ENCODE assay signal across 8 cellular contexts in genomic region chr22:19723990-19724827, GRCh38. TPM values are rescaled to one million over a fixed set of nuclear protein-coding genes. Genes with fewer than 3 reads are reported as not detected.
DNase-seq lines count a peak whose midpoint lies in the region; ATAC-seq, FAIRE-seq and TF ChIP-seq lines count a peak whose summit lies in the region.

No MANE protein-coding gene starts in this region.

- H3K9me3 ChIP-seq in PC-9 (ENCODE audit: insufficient read depth, low read depth) (no peaks in the 10 kb centered on the region), endothelial cell of umbilical vein (replicated peaks; ENCODE audit: control insufficient read depth, insufficient read depth, low read length) (no peaks in the 10 kb centered on the region), pancreas (no peaks in the 10 kb centered on the region), BE2C (no peaks in the 10 kb centered on the region)

- H3K4me1 ChIP-seq in PC-9 (replicated peaks; ENCODE audit: insufficient read depth) = no peaks in the 10 kb centered on the region
- H3K4me1 ChIP-seq in endothelial cell of umbilical vein (ENCODE audit: control insufficient read depth, extremely low read depth, insufficient read depth, low read length) = no peaks in the 10 kb centered on the region
- H3K4me1 ChIP-seq in pancreas = peaks cover 0 to 6% (median 0%) of the 10 kb centered on the region in 3 donors
- no peaks in the 10 kb centered on the region for H3K4me1 ChIP-seq in BE2C

- H3K36me3 ChIP-seq in PC-9 (ENCODE audit: low read depth) (no peaks in the 10 kb centered on the region), endothelial cell of umbilical vein (ENCODE audit: control insufficient read depth in 2 of 2, extremely low read depth in 1 of 2, insufficient read depth in 2 of 2, low read length in 2 of 2) (peaks cover 0 to 14% of the 10 kb centered on the region in 2 experiments), pancreas (no peaks in the 10 kb centered on the region), BE2C (no peaks in the 10 kb centered on the region; the same call in 1 of the 2 replicates)

- no peak overlapping the region for H3K9ac ChIP-seq in endothelial cell of umbilical vein (replicated peaks; ENCODE audit: extremely low read depth, insufficient read depth, low read length)

- ATAC-seq in pancreas (peak; percentile 24 to 67 (median 48)), GM19455 (IDR thresholded peaks at IDR 0.05; ENCODE audit: unreplicated experiment) (no peak), HG02970 (IDR thresholded peaks at IDR 0.05; ENCODE audit: low FRiP score, unreplicated experiment) (no peak), GM18517 (IDR thresholded peaks at IDR 0.05; ENCODE audit: unreplicated experiment) (no peak)

- peak in 1 of 2 experiments; percentile 38 for DNase-seq in PC-9
- DNase-seq in endothelial cell of umbilical vein (ENCODE audit: low read depth, low spot score) = peak; percentile 70
- DNase-seq in pancreas = peak in 2 of 6 donors; percentile 47 to 70
- no peak for DNase-seq in BE2C

- H3K79me2 ChIP-seq in PC-9 (ENCODE audit: low read depth) (no peaks in the 10 kb centered on the region), endothelial cell of umbilical vein (ENCODE audit: control insufficient read depth, insufficient read depth, low read length) (no peaks in the 10 kb centered on the region)

- H3F3A ChIP-seq in PC-9 (ENCODE audit: insufficient read depth, low read depth) = no peaks in the 10 kb centered on the region

- H3K27me3 ChIP-seq in PC-9 (ENCODE audit: insufficient read depth, low read depth) (0 out of 2 replicates have a peak, but pooled peaks cover 3% of the 10 kb centered on the region), endothelial cell of umbilical vein (ENCODE audit: control insufficient read depth in 2 of 2, insufficient read depth in 2 of 2, low read length in 2 of 2) (peaks cover 0 to 2% of the 10 kb centered on the region in 2 experiments), pancreas (no peaks in the 10 kb centered on the region), BE2C (peaks cover 4% of the 10 kb centered on the region; the same call in 1 of the 2 replicates)

- CTCF ChIA-PET in PC-9 (lab: Charles Lee) = no interaction called here
- CTCF ChIA-PET in endothelial cell of umbilical vein (lab: Charles Lee) = interaction anchor here (0.5 to 1.7 kb wide), 26 partner anchors 8 to 544 kb away, joined by 3 to 54 read pairs (median 4); partner anchors contain the start of genes GNB1L, RTL10 and SEPTIN5

- intact Hi-C loops in PC-9 (cut with micrococcal nuclease; ENCODE audit: unreplicated experiment) (no loop called here), endothelial cell of umbilical vein (cut with micrococcal nuclease) (no loop called here), pancreas (cut with DNase I) (no loop called here)

- H3K4me2 ChIP-seq in PC-9 (peak overlapping the region; percentile 51), endothelial cell of umbilical vein (ENCODE audit: insufficient read depth, low read length) (peak overlapping the region; percentile 41)

- TF ChIP-seq CTCF in GM12872 (IDR thresholded peaks at IDR 0.05; ENCODE audit: insufficient read depth, low read depth, low read length) (peak; percentile 29; the same call in 2 of the 3 replicates), PC-9 (conservative IDR thresholded peaks at IDR 0.05) (no peak), endothelial cell of umbilical vein (IDR thresholded peaks at IDR 0.05; ENCODE audit: extremely low read depth in 1 of 2, insufficient read depth in 1 of 2, low read depth in 1 of 2, low read length in 2 of 2) (peak; percentile 57 to 64), pancreas (IDR thresholded peaks at IDR 0.05) (no peak), BE2C (IDR thresholded peaks at IDR 0.05; ENCODE audit: low read depth, low read length) (no peak)

- no peaks in the 10 kb centered on the region for H3K9me2 ChIP-seq in PC-9 (ENCODE audit: insufficient read depth)

- no peak for TF ChIP-seq POLR2A in endothelial cell of umbilical vein (IDR thresholded peaks at IDR 0.05; ENCODE audit: low read depth, low read length)

- H3K27ac ChIP-seq in PC-9 (no peak overlapping the region), endothelial cell of umbilical vein (ENCODE audit: insufficient read depth, low read depth, low read length) (no peak overlapping the region), pancreas (no peak overlapping the region)

- no peaks in the 10 kb centered on the region for H3K9me1 ChIP-seq in endothelial cell of umbilical vein (replicated peaks; ENCODE audit: control insufficient read depth, extremely low read depth, insufficient read depth, low read length)

- H2AFZ ChIP-seq in PC-9 (no peak overlapping the region), endothelial cell of umbilical vein (ENCODE audit: low read depth, low read length) (peak overlapping the region; percentile 47)

- dilution Hi-C loops in endothelial cell of umbilical vein (cut with MboI; ENCODE audit: extremely low pct_ligation_motif_present, low sequenced_read_pairs) = no loop called here

- H3K4me3 ChIP-seq in PC-9 = peak overlapping the region; percentile 3; the same call in 1 of the 2 replicates
- peak overlapping the region in 2 of 3 experiments; percentile 16 to 22 for H3K4me3 ChIP-seq in endothelial cell of umbilical vein (replicated peaks in 1 of 3; ENCODE audit: insufficient read depth in 1 of 3, low read depth in 1 of 3, low read length in 3 of 3)
- peak overlapping the region in 2 of 4 donors; percentile 26 to 39 for H3K4me3 ChIP-seq in pancreas
- no peak overlapping the region for H3K4me3 ChIP-seq in BE2C (ENCODE audit: low read depth, low read length)

- BruUV-seq in PC-9 (replicated peaks; lab: Mats Ljungman, UMichigan) (no TSS peak), endothelial cell of umbilical vein (replicated peaks; lab: Mats Ljungman, UMichigan) (no TSS peak)

- no peak for FAIRE-seq in endothelial cell of umbilical vein (lab: Jason Lieb, UNC)
- FAIRE-seq in pancreas (lab: Jason Lieb, UNC) = no peak

- H4K20me1 ChIP-seq in PC-9 (ENCODE audit: insufficient read depth) = no peaks in the 10 kb centered on the region
- no peaks in the 10 kb centered on the region for H4K20me1 ChIP-seq in endothelial cell of umbilical vein (replicated peaks; ENCODE audit: control insufficient read depth, extremely low read depth, insufficient read depth, low read length)

- POLR2A ChIA-PET in PC-9 (lab: Charles Lee; ENCODE audit: unreplicated experiment) (interaction anchor here (0.5 kb wide), 1 partner anchor 229 kb away, joined by 3 read pairs; no protein-coding TSS in a partner anchor), endothelial cell of umbilical vein (lab: Charles Lee) (no interaction called here)

- WGBS in pancreas, 2 donors = 9 to 13% methylated on average over 66 to 88 of the region's 88 CpGs

TF ChIP-seq in endothelial cell of umbilical vein, 7 proteins besides CTCF, POLR2A, EP300 and RAD21:
- no peak for TF ChIP-seq JUN (IDR thresholded peaks at IDR 0.05; ENCODE audit: borderline replicate concordance, insufficient read depth, insufficient read length, low read depth)
- peak; percentile 22 for TF ChIP-seq EZH2 (IDR thresholded peaks at IDR 0.05; ENCODE audit: borderline replicate concordance, low read depth, low read length, severe bottlenecking)

RNA-seq across cellular contexts. Expression of gene GP1BB, which starts 0.9 kb away (rescaled TPM):
- 0.35 and 2.0 TPM in 2 replicates for total RNA-seq in PC-9 (2021)
- 1.5 and 1.7 TPM in 2 replicates for total RNA-seq in endothelial cell of umbilical vein
- 6.2 and 8.3 TPM in 2 replicates for polyA plus RNA-seq in endothelial cell of umbilical vein
- 1.9 and 3.0 TPM in 2 replicates for polyA plus RNA-seq in endothelial cell of umbilical vein (2011; cell fraction: cytosol; rRNA removed)
- 6.0 and 11.5 TPM in 2 replicates for polyA plus RNA-seq in endothelial cell of umbilical vein (2011; cell fraction: nucleus; rRNA removed)
- 0.98 and 2.3 TPM in 2 replicates for polyA plus RNA-seq in endothelial cell of umbilical vein (2012)
- polyA minus RNA-seq in endothelial cell of umbilical vein = 0.61 and 1.4 TPM in 2 replicates
- not detected for polyA minus RNA-seq in endothelial cell of umbilical vein (2011; cell fraction: cytosol; rRNA and poly(A)+ RNA removed)
- 1.5 and 3.8 TPM in 2 replicates for polyA minus RNA-seq in endothelial cell of umbilical vein (2011; cell fraction: nucleus; rRNA and poly(A)+ RNA removed)
- total RNA-seq in pancreas = 1 to 10 TPM in 4 of 6 donors, not detected in 2; 1.2 to 1.6 (median 1.4) TPM
- polyA plus RNA-seq in pancreas = 10 to 100 TPM; 10.5 to 21.2 TPM
- polyA plus RNA-seq in BE2C (2012; ENCODE audit: insufficient read depth, insufficient read length, low read depth) = 46.9 TPM

RNA-seq across cellular contexts. Expression of gene SEPTIN5, which starts 9.9 kb away (rescaled TPM):
- total RNA-seq in PC-9 (2021) = 2.0 and 8.1 TPM in 2 replicates
- 31.1 and 33.5 TPM in 2 replicates for total RNA-seq in endothelial cell of umbilical vein
- polyA plus RNA-seq in endothelial cell of umbilical vein = 35.8 and 37.8 TPM in 2 replicates
- polyA plus RNA-seq in endothelial cell of umbilical vein (2011; cell fraction: cytosol; rRNA removed) = 19.1 and 24.3 TPM in 2 replicates
- polyA plus RNA-seq in endothelial cell of umbilical vein (2011; cell fraction: nucleus; rRNA removed) = 89.2 and 133 TPM in 2 replicates
- 18.2 and 32.5 TPM in 2 replicates for polyA plus RNA-seq in endothelial cell of umbilical vein (2012)
- polyA minus RNA-seq in endothelial cell of umbilical vein = 55.8 and 59.9 TPM in 2 replicates
- not detected for polyA minus RNA-seq in endothelial cell of umbilical vein (2011; cell fraction: cytosol; rRNA and poly(A)+ RNA removed)
- 21.0 and 36.7 TPM in 2 replicates for polyA minus RNA-seq in endothelial cell of umbilical vein (2011; cell fraction: nucleus; rRNA and poly(A)+ RNA removed)
- 10 to 100 TPM in 1 of 6 donors, 1 to 10 TPM in 5; 4.2 to 12.2 (median 7.5) TPM for total RNA-seq in pancreas
- polyA plus RNA-seq in pancreas = 10 to 100 TPM; 39.3 to 53.4 TPM
- polyA plus RNA-seq in BE2C (2012; ENCODE audit: insufficient read depth, insufficient read length, low read depth) = 113 TPM

RNA-seq across cellular contexts. Expression of gene TBX1, which starts 36.4 kb away (rescaled TPM):
- 0.74 and 2.4 TPM in 2 replicates for total RNA-seq in PC-9 (2021)
- total RNA-seq in endothelial cell of umbilical vein = 30.2 and 38.2 TPM in 2 replicates
- polyA plus RNA-seq in endothelial cell of umbilical vein = 8.9 and 11.0 TPM in 2 replicates
- 6.3 and 6.6 TPM in 2 replicates for polyA plus RNA-seq in endothelial cell of umbilical vein (2011; cell fraction: cytosol; rRNA removed)
- 28.4 and 44.8 TPM in 2 replicates for polyA plus RNA-seq in endothelial cell of umbilical vein (2011; cell fraction: nucleus; rRNA removed)
- polyA plus RNA-seq in endothelial cell of umbilical vein (2012) = 7.1 and 14.5 TPM in 2 replicates
- 6.0 and 9.7 TPM in 2 replicates for polyA minus RNA-seq in endothelial cell of umbilical vein
- polyA minus RNA-seq in endothelial cell of umbilical vein (2011; cell fraction: cytosol; rRNA and poly(A)+ RNA removed) = not detected
- polyA minus RNA-seq in endothelial cell of umbilical vein (2011; cell fraction: nucleus; rRNA and poly(A)+ RNA removed) = 10.4 and 16.9 TPM in 2 replicates
- under 1 TPM in 5 of 6 donors, not detected in 1; 0.19 to 0.72 (median 0.28) TPM for total RNA-seq in pancreas
- polyA plus RNA-seq in pancreas = 1 to 10 TPM in 1 of 2 donors, under 1 TPM in 1; 0.40 to 1.3 TPM
- not detected for polyA plus RNA-seq in BE2C (2012; ENCODE audit: insufficient read depth, insufficient read length, low read depth)

Comparison
In these comparisons a context has a peak if more than half of its experiments do, and no peak if none do; other contexts are left out.
1. CTCF ChIP-seq: peak in GM12872 (single experiment) and endothelial cell of umbilical vein (2 of 2); none in PC-9 (single experiment), pancreas (0 of 4) and BE2C (single experiment).
2. ATAC-seq: peak in pancreas (4 of 4); none in GM19455 (single experiment), HG02970 (single experiment) and GM18517 (single experiment).